In the genomic region with DNA sequence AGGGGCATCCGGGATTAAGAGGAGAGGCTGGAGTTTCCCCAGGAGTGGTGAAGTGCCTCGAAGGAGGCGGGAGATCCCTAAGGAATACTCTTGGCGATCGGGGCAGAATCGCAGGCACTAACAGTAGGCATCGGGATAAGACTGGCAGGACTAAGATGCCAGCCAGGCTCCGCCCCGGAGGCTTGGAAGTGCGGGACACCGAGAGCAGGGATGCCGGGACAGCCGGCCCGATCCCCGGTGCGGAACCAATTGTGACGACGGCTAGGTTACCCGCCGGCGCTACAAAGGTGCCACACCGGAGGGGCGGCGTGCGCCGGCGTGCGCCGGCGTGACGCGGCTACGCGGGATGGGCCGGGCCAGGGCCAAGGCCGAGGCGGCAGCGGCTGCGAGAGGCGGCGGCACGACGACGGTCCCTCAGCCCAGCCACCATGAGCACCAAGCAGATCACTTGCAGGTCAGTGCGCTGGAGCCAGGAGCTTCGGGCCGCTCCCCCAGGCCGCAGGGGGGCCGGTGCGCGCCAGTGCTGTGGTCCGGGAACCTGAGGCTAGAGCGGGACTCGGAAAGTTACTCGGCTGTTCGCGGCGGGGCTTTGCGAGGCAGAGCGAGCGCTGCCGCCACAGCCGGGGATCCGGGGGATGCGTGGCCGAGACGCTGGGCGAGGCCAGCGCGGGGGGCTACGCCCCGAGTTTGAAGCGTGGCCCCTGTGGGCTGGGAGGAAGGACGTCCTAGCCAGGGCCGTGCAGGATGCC, we compare ENCODE assay signal across 1 cellular context.
TF ChIP-seq lines count a peak whose summit lies in the region.

A gene with protein sequence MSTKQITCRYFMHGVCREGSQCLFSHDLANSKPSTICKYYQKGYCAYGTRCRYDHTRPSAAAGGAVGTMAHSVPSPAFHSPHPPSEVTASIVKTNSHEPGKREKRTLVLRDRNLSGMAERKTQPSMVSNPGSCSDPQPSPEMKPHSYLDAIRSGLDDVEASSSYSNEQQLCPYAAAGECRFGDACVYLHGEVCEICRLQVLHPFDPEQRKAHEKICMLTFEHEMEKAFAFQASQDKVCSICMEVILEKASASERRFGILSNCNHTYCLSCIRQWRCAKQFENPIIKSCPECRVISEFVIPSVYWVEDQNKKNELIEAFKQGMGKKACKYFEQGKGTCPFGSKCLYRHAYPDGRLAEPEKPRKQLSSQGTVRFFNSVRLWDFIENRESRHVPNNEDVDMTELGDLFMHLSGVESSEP (plus strand): TSS at position 365 of the 749 bp plus-strand sequence. CDS start 64 bp downstream, at position 429.

TF ChIP-seq in HepG2, 621 proteins besides CTCF, POLR2A, EP300 and RAD21 (continued from another document and continues in another):
- TF ChIP-seq GRHL1 (CRISPR knock-in tag; conservative IDR thresholded peaks at IDR 0.05) (no peak), HOXA5 (CRISPR knock-in tag; IDR thresholded peaks at IDR 0.05) (peak; percentile 78), HOXA9 (CRISPR knock-in tag; IDR thresholded peaks at IDR 0.05; ENCODE audit: borderline replicate concordance) (0 out of 2 replicates have a peak, but pooled peaks have one; percentile 37), ZNF709 (CRISPR knock-in tag; IDR thresholded peaks at IDR 0.05) (peak; percentile 78; the same call in 1 of the 2 replicates), ATM (IDR thresholded peaks at IDR 0.05; ENCODE audit: borderline replicate concordance) (no peak), HMGA1 (CRISPR knock-in tag; conservative IDR thresholded peaks at IDR 0.05) (no peak), RBM22 (optimal IDR thresholded peaks at IDR 0.05; ENCODE audit: low read length) (no peak), ZNF589 (CRISPR knock-in tag; conservative IDR thresholded peaks at IDR 0.05) (no peak), ZNF7 (CRISPR knock-in tag; IDR thresholded peaks at IDR 0.05) (no peak), KLF11 (CRISPR knock-in tag; IDR thresholded peaks at IDR 0.05) (no peak), ZNF274 (CRISPR knock-in tag; IDR thresholded peaks at IDR 0.05) (peak; percentile 69; the same call in 1 of the 2 replicates), ZNF431 (CRISPR knock-in tag; IDR thresholded peaks at IDR 0.05; ENCODE audit: borderline replicate concordance, low read depth) (peak; percentile 74; the same call in 1 of the 2 replicates), CREM (IDR thresholded peaks at IDR 0.05) (0 out of 2 replicates have a peak, but pooled peaks have one; percentile 21), CREM (CRISPR knock-in tag; IDR thresholded peaks at IDR 0.05) (no peak), ZNF644 (CRISPR knock-in tag; IDR thresholded peaks at IDR 0.05; ENCODE audit: low read depth) (no peak), MED1 (CRISPR knock-in tag; IDR thresholded peaks at IDR 0.05) (peak; percentile 64; the same call in 1 of the 2 replicates), MLX (CRISPR knock-in tag; IDR thresholded peaks at IDR 0.05) (no peak), NR3C1 (CRISPR knock-in tag; IDR thresholded peaks at IDR 0.05) (no peak), SOX5 (CRISPR knock-in tag; IDR thresholded peaks at IDR 0.05; ENCODE audit: borderline replicate concordance) (peak; percentile 29; the same call in 1 of the 2 replicates), ZNF263 (CRISPR knock-in tag; IDR thresholded peaks at IDR 0.05) (peak; percentile 51; the same call in 1 of the 2 replicates), NFAT5 (CRISPR knock-in tag; IDR thresholded peaks at IDR 0.05) (peak; percentile 58; the same call in 1 of the 2 replicates), MATR3 (CRISPR knock-in tag; IDR thresholded peaks at IDR 0.05) (no peak), ZNF557 (CRISPR knock-in tag; IDR thresholded peaks at IDR 0.05) (no peak), MXD4 (CRISPR knock-in tag; IDR thresholded peaks at IDR 0.05) (no peak), ZNF850 (CRISPR knock-in tag; conservative IDR thresholded peaks at IDR 0.05) (no peak), EHMT2 (IDR thresholded peaks at IDR 0.05; ENCODE audit: borderline replicate concordance, low read depth, low read length) (no peak), SKIL (CRISPR knock-in tag; IDR thresholded peaks at IDR 0.05; ENCODE audit: borderline replicate concordance) (no peak), TBP (CRISPR knock-in tag; IDR thresholded peaks at IDR 0.05) (no peak)
- TF ChIP-seq, protein P1, sequence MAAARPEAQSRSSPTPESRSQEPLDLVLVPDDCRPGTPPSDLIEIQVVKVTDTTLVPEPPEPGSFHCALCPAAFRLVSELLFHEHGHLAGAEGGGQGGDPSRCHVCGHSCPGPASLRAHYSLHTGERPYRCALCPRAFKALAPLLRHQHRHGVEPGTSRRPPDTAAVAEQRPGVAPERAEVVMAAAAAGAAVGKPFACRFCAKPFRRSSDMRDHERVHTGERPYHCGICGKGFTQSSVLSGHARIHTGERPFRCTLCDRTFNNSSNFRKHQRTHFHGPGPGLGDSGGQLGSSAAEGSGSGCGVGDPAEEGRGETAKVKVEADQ (CRISPR knock-in tag; IDR thresholded peaks at IDR 0.05; ENCODE audit: borderline replicate concordance) = peak; percentile 73; the same call in 1 of the 2 replicates
- TF ChIP-seq, protein P2, sequence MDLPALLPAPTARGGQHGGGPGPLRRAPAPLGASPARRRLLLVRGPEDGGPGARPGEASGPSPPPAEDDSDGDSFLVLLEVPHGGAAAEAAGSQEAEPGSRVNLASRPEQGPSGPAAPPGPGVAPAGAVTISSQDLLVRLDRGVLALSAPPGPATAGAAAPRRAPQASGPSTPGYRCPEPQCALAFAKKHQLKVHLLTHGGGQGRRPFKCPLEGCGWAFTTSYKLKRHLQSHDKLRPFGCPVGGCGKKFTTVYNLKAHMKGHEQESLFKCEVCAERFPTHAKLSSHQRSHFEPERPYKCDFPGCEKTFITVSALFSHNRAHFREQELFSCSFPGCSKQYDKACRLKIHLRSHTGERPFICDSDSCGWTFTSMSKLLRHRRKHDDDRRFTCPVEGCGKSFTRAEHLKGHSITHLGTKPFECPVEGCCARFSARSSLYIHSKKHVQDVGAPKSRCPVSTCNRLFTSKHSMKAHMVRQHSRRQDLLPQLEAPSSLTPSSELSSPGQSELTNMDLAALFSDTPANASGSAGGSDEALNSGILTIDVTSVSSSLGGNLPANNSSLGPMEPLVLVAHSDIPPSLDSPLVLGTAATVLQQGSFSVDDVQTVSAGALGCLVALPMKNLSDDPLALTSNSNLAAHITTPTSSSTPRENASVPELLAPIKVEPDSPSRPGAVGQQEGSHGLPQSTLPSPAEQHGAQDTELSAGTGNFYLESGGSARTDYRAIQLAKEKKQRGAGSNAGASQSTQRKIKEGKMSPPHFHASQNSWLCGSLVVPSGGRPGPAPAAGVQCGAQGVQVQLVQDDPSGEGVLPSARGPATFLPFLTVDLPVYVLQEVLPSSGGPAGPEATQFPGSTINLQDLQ (CRISPR knock-in tag; IDR thresholded peaks at IDR 0.05) = no peak
- TF ChIP-seq, protein P3, sequence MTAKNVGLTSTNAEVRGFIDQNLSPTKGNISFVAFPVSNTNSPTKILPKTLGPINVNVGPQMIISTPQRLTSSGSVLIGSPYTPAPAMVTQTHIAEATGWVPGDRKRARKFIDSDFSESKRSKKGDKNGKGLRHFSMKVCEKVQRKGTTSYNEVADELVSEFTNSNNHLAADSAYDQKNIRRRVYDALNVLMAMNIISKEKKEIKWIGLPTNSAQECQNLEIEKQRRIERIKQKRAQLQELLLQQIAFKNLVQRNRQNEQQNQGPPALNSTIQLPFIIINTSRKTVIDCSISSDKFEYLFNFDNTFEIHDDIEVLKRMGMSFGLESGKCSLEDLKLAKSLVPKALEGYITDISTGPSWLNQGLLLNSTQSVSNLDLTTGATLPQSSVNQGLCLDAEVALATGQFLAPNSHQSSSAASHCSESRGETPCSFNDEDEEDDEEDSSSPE (CRISPR knock-in tag; IDR thresholded peaks at IDR 0.05) = peak; percentile 70
- TF ChIP-seq, protein P4, sequence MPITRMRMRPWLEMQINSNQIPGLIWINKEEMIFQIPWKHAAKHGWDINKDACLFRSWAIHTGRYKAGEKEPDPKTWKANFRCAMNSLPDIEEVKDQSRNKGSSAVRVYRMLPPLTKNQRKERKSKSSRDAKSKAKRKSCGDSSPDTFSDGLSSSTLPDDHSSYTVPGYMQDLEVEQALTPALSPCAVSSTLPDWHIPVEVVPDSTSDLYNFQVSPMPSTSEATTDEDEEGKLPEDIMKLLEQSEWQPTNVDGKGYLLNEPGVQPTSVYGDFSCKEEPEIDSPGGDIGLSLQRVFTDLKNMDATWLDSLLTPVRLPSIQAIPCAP (CRISPR knock-in tag; IDR thresholded peaks at IDR 0.05; ENCODE audit: low read depth) = no peak
- TF ChIP-seq, protein P5, sequence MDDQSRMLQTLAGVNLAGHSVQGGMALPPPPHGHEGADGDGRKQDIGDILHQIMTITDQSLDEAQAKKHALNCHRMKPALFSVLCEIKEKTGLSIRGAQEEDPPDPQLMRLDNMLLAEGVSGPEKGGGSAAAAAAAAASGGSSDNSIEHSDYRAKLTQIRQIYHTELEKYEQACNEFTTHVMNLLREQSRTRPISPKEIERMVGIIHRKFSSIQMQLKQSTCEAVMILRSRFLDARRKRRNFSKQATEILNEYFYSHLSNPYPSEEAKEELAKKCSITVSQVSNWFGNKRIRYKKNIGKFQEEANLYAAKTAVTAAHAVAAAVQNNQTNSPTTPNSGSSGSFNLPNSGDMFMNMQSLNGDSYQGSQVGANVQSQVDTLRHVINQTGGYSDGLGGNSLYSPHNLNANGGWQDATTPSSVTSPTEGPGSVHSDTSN (CRISPR knock-in tag; IDR thresholded peaks at IDR 0.05; ENCODE audit: borderline replicate concordance) = no peak
